ENCODE assay signal across 8 cellular contexts in the genomic region with DNA sequence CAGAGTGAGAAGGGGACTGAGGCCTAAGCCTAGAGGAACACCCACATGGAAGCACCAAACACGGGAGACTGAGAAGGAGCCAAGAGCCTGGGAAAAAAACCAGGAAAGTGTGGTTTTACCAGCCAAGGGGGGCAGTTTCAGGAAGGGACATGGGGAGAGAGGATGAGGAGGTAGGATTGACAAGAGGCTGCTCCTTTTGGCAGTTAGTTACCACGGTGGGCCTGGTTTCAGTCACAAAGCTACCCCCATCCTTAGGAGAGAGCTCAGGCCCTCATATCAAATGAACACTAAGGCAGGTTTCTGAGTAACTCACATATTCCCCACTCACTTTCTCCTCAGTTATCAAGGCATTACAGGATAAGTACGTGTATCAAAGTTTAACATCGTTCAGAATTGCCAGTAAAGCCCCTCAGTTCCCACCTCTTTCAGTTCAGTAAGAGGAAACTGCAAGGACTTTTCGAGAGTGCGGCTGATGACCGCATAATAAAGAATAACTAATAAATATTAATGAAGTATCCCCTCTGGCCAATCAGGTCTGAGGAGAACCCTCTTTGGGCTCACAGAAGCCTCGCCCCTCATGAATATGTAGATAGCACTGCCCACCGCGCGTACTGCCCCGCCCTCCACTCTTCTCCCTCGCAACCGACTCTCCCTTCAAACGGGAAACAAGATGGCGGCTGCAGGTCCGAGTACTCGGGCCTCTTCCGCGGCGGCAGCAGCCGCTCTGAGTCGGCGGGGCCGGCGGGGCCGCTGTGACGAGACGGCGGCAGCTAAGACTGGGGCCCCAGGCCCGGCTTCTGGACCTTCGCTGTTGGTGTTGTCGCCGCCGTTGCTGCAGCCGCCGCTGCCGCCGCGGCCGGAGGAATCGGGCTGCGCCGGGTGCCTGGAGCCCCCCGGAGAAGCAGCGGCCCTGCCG. TPM values are rescaled to one million over a fixed set of nuclear protein-coding genes. Genes with fewer than 3 reads are reported as not detected.
DNase-seq lines count a peak whose midpoint lies in the region; ATAC-seq and TF ChIP-seq lines count a peak whose summit lies in the region.

RNF169 (plus strand) TSS at position 639 of the 916 bp plus-strand sequence; CDS start at position 671, 32 bp downstream.

- peaks cover 12% of the 10 kb centered on the region for H3K36me3 Mint-ChIP-seq in effector memory CD8-positive, alpha-beta T cell (ENCODE audit: insufficient read depth)
- H3K36me3 Mint-ChIP-seq in memory B cell: no peaks in the 10 kb centered on the region

- peak within 1 kb of the TSS; percentile 83 to 91 for H3K4me3 Mint-ChIP-seq in effector memory CD8-positive, alpha-beta T cell
- peak within 1 kb of the TSS; percentile 87 for H3K4me3 Mint-ChIP-seq in memory B cell

- POLR2A ChIA-PET in activated CD8-positive, alpha-beta memory T cell treated with anti-CD3 and anti-CD28 coated beads for 36 hours (lab: Charles Lee): interaction anchor here (0.6 to 1.0 kb wide), 3 partner anchors 8 to 209 kb away, joined by 3 to 7 read pairs (median 5); no protein-coding TSS in a partner anchor

- ATAC-seq in effector memory CD8-positive, alpha-beta T cell (replicated peaks): peak; percentile 97
- ATAC-seq in memory B cell (ENCODE audit: low read depth): peak; percentile 96

- peak within 1 kb of the TSS; percentile 94 for H3K27ac Mint-ChIP-seq in effector memory CD8-positive, alpha-beta T cell
- peak within 1 kb of the TSS; percentile 86 for H3K27ac Mint-ChIP-seq in memory B cell

- TF ChIP-seq CTCF in GM20000 (IDR thresholded peaks at IDR 0.05; ENCODE audit: extremely low read depth, missing control alignments): no peak

- CTCF ChIA-PET in activated CD8-positive, alpha-beta memory T cell treated with anti-CD3 and anti-CD28 coated beads for 36 hours (lab: Charles Lee): interaction anchor here (0.6 to 2.9 kb wide), 5 partner anchors 9 to 178 kb away, joined by 3 to 9 read pairs (median 4); no protein-coding TSS in a partner anchor

- DNase-seq in CMK (ENCODE audit: low read depth) (peak; percentile 85), GM20000 (ENCODE audit: low spot score) (peak; percentile 99), HT-29 (ENCODE audit: low spot score) (peak; percentile 95), NOMO-1 (lab: John Stamatoyannopoulos, UW; ENCODE audit: unreplicated experiment in 2 of 2) (peak; percentile 94), memory B cell (ENCODE audit: low spot score in 2 of 2) (peak; percentile 78 to 89)
- DNase-seq in effector memory CD8-positive, alpha-beta T cell: peak; percentile 82 to 88 (median 84)
- DNase-seq in stimulated activated CD8-positive, alpha-beta memory T cell treated with anti-CD3 and anti-CD28 coated beads, Interleukin-12 subunit alpha, Interleukin-12 subunit beta, amount 100 ng/mL, for 24 hours (ENCODE audit: extremely low read depth): peak; percentile 63

- H3K27me3 Mint-ChIP-seq in effector memory CD8-positive, alpha-beta T cell: no peaks in the 10 kb centered on the region
- H3K27me3 Mint-ChIP-seq in memory B cell: no peaks in the 10 kb centered on the region

- H3K4me1 Mint-ChIP-seq in effector memory CD8-positive, alpha-beta T cell (ENCODE audit: low read depth in 2 of 2): peaks cover 32 to 35% of the 10 kb centered on the region in 2 donors
- H3K4me1 Mint-ChIP-seq in memory B cell: peaks cover 26% of the 10 kb centered on the region

- H3K9me3 Mint-ChIP-seq in effector memory CD8-positive, alpha-beta T cell: no peaks in the 10 kb centered on the region
- H3K9me3 Mint-ChIP-seq in memory B cell: no peaks in the 10 kb centered on the region

RNA-seq across cellular contexts. Expression of gene RNF169, which starts in this region (rescaled TPM):
- total RNA-seq in HT-29 (2014; rRNA removed; shearing (Covaris generic)): 8.1 and 8.2 TPM in 2 replicates
- 10 to 100 TPM; 11.9 to 12.3 TPM for total RNA-seq in activated CD8-positive, alpha-beta memory T cell treated with anti-CD3 and anti-CD28 coated beads for 36 hours

Comparison
In these comparisons a context has a peak if more than half of its experiments do, and no peak if none do; other contexts are left out.
1. Peak in every context shown above with its lines: DNase-seq and ATAC-seq.